ENCODE assay signal across 6 cellular contexts in genomic region chr2:95086017-95086416, GRCh38.
"Had no signal": no experiment of that assay in that cellular context is flagged by ENCODE, and none has a peak within 500 bp of the region (broad histone marks: within the 10 kb centered on the region; RNA-seq: fewer than 3 reads in every experiment).

No MANE protein-coding gene starts in this region.

- ATAC-seq: GM23338, K562 had no signal

- DNase-seq: H9, HCEC 1CT, IMR-90, KG1 had no signal

- H3K9me3 Mint-ChIP-seq: GM23338, H9 had no signal

- H3K4me3 Mint-ChIP-seq: GM23338, H9 had no signal

- H3K27ac Mint-ChIP-seq: GM23338, H9 had no signal
